8 cellular contexts compared by ENCODE assay signal in the genomic region with DNA sequence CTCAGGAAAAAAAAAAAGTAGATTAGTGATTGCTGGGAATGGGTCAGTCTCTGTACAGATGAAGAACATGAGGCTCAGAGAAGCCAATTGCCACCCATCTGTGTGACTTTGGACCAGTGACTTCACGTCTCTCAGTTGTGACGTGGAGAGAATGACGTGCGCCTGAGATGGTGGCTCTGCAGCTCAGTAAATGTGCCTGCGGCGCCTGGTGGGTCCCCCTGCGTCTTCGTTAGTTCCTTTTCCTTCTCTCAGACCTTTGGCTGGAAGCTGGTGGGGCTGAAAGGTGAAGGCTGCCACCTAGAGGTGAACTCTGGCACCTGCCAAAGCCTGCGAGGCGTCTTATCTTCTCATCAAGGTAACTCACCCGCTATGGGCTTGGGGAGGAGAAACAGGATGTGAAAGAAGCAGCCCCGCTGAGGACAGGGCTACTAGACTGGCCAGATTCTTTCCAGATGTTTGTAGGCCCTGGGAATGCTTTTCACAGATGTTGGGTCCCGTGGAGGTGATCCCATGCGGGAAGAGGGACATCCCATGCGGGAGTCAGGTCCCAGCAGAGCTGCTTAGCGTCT. TPM values are rescaled to one million over a fixed set of nuclear protein-coding genes. Genes with fewer than 3 reads are reported as not detected.
DNase-seq lines count a peak whose midpoint lies in the region; ATAC-seq and TF ChIP-seq lines count a peak whose summit lies in the region.

No MANE protein-coding gene starts in this region.

- H3K36me3 ChIP-seq in BE2C (no peaks in the 10 kb centered on the region), liver (ENCODE audit: control insufficient read depth in 4 of 4, insufficient read depth in 3 of 4, low read depth in 1 of 4, low read length in 3 of 4) (no peaks in the 10 kb centered on the region)

- H3K9ac ChIP-seq in liver (ENCODE audit: low read depth in 1 of 2, low read length in 2 of 2) = peak overlapping the region in 1 of 2 donors; percentile 22

- ATAC-seq in GM19372 (IDR thresholded peaks at IDR 0.05; ENCODE audit: low read depth, unreplicated experiment) (peak; percentile 60), HG03469 (IDR thresholded peaks at IDR 0.05; ENCODE audit: unreplicated experiment) (peak; percentile 61)

- H3K27me3 ChIP-seq in BE2C (no peaks in the 10 kb centered on the region), liver (ENCODE audit: control insufficient read depth in 4 of 4, insufficient read depth in 4 of 4, low read length in 3 of 4) (no peaks in the 10 kb centered on the region)

- H3K9me3 ChIP-seq in BE2C = no peaks in the 10 kb centered on the region
- no peaks in the 10 kb centered on the region for H3K9me3 ChIP-seq in liver (ENCODE audit: control insufficient read depth in 4 of 4, low read length in 3 of 4)

- H3K4me3 ChIP-seq in BE2C (ENCODE audit: low read depth, low read length) (peak overlapping the region; percentile 24), liver (ENCODE audit: low read depth in 1 of 3, low read length in 3 of 3) (peak overlapping the region in 1 of 3 donors; percentile 18)

- TF ChIP-seq CTCF in BE2C (IDR thresholded peaks at IDR 0.05; ENCODE audit: low read depth, low read length) (peak; percentile 83), liver (IDR thresholded peaks at IDR 0.05; ENCODE audit: low read depth, low read length, missing input control) (peak; percentile 93)

- peak; percentile 96 to 98 for TF ChIP-seq RAD21 in liver (IDR thresholded peaks at IDR 0.05)

- peak; percentile 78 for DNase-seq in BE2C
- DNase-seq in NCI-H526 treated with DMSO at 0.1 percent for 48 hours (lab: John Stamatoyannopoulos, UW) = peak; percentile 82
- peak; percentile 85 to 88 for DNase-seq in activated CD4-positive, alpha-beta T cell treated with anti-CD3 and anti-CD28 coated beads for 24 hours (ENCODE audit: low read depth in 2 of 2)
- peak; percentile 93 for DNase-seq in cerebellar cortex (ENCODE audit: low spot score)
- peak; percentile 83 to 86 for DNase-seq in stimulated activated CD4-positive, alpha-beta T cell treated with anti-CD3 and anti-CD28 coated beads, Interleukin-4, amount 100 ng/mL, for 48 hours (ENCODE audit: low read depth in 2 of 2)

- WGBS in liver = 5% methylated on average over 16 of the region's 16 CpGs

- H3K4me1 ChIP-seq in BE2C (no peaks in the 10 kb centered on the region), liver (ENCODE audit: control insufficient read depth in 4 of 4, insufficient read depth in 4 of 4, low read length in 3 of 4) (peaks cover 0 to 6% (median 5%) of the 10 kb centered on the region in 4 donors)

- no peak overlapping the region for H3K27ac ChIP-seq in liver (ENCODE audit: low read depth in 1 of 2, low read length in 2 of 2)

TF ChIP-seq in liver, 16 proteins besides CTCF, POLR2A, EP300 and RAD21:
- peak; percentile 65 for TF ChIP-seq NR2F2 (IDR thresholded peaks at IDR 0.05)
- TF ChIP-seq JUND (IDR thresholded peaks at IDR 0.05) = no peak
- no peak for TF ChIP-seq GABPA (IDR thresholded peaks at IDR 0.05 in 1 of 2, conservative IDR thresholded peaks at IDR 0.05 in 1 of 2)
- TF ChIP-seq SP1 (IDR thresholded peaks at IDR 0.05) = no peak
- TF ChIP-seq HNF4A (conservative IDR thresholded peaks at IDR 0.05) = peak; percentile 17 to 24
- TF ChIP-seq RXRA (IDR thresholded peaks at IDR 0.05) = peak; percentile 17 to 45

RNA-seq across cellular contexts. Expression of gene E2F2, which starts 8.7 kb away (rescaled TPM):
- polyA plus RNA-seq in BE2C (2012; ENCODE audit: insufficient read depth, insufficient read length, low read depth) = 0.73 TPM
- 10 to 100 TPM in 1 of 2 donors, under 1 TPM in 1; 0.08 to 79.9 TPM for total RNA-seq in liver
- polyA plus RNA-seq in liver = under 1 TPM; 0.36 to 0.53 TPM

RNA-seq across cellular contexts. Expression of gene ID3, which starts 19.5 kb away (rescaled TPM):
- 63.3 TPM for polyA plus RNA-seq in BE2C (2012; ENCODE audit: insufficient read depth, insufficient read length, low read depth)
- total RNA-seq in liver = 10 to 100 TPM; 21.6 to 38.6 TPM
- polyA plus RNA-seq in liver = 10 to 100 TPM; 37.3 to 42.6 TPM

RNA-seq across cellular contexts. Expression of gene ASAP3, which starts 55.8 kb away (rescaled TPM):
- 2.9 TPM for polyA plus RNA-seq in BE2C (2012; ENCODE audit: insufficient read depth, insufficient read length, low read depth)
- total RNA-seq in liver = 10 to 100 TPM; 20.9 to 25.9 TPM
- polyA plus RNA-seq in liver = 10 to 100 TPM in 1 of 2 donors, 1 to 10 TPM in 1; 8.3 to 12.5 TPM
